24 cellular contexts compared by ENCODE assay signal in genomic region chr15:35256555-35256954, GRCh38.
DNase-seq lines count a peak whose midpoint lies in the region; ATAC-seq, FAIRE-seq and TF ChIP-seq lines count a peak whose summit lies in the region.
"Had no signal": no experiment of that assay in that cellular context is flagged by ENCODE, and none has a peak within 500 bp of the region (broad histone marks: within the 10 kb centered on the region; RNA-seq: fewer than 3 reads in every experiment).

No MANE protein-coding gene starts in this region.

- no peaks in the 10 kb centered on the region for H3K79me2 ChIP-seq in endothelial cell of umbilical vein (ENCODE audit: control insufficient read depth, insufficient read depth, low read length)
- H3K79me2 ChIP-seq: hepatocyte had no signal

- TF ChIP-seq CTCF in HEK293 (tag by site-specific recombination; IDR thresholded peaks at IDR 0.05) = no peak
- TF ChIP-seq CTCF in endothelial cell of umbilical vein (IDR thresholded peaks at IDR 0.05; ENCODE audit: extremely low read depth in 1 of 2, insufficient read depth in 1 of 2, low read depth in 1 of 2, low read length in 2 of 2) = no peak
- no peak for TF ChIP-seq CTCF in stomach (IDR thresholded peaks at IDR 0.05)

- CTCF ChIA-PET in HEK293 (lab: Yijun Ruan, JAX) = no interaction called here
- CTCF ChIA-PET in endothelial cell of umbilical vein (lab: Charles Lee) = no interaction called here

- no peak for ATAC-seq in GM18498 (IDR thresholded peaks at IDR 0.05; ENCODE audit: unreplicated experiment)
- ATAC-seq: naive thymus-derived CD8-positive, alpha-beta T cell had no signal

- POLR2A ChIA-PET in HEK293 (lab: Yijun Ruan, JAX) = no interaction called here
- POLR2A ChIA-PET in endothelial cell of umbilical vein (lab: Charles Lee) = no interaction called here

- H4K20me1 ChIP-seq in endothelial cell of umbilical vein (replicated peaks; ENCODE audit: control insufficient read depth, extremely low read depth, insufficient read depth, low read length) = no peaks in the 10 kb centered on the region

- peak; percentile 26 for DNase-seq in NCI-H510A (lab: John Stamatoyannopoulos, UW)
- DNase-seq in endothelial cell of umbilical vein (ENCODE audit: low read depth, low spot score) = no peak
- DNase-seq in neuronal stem cell (ENCODE audit: low spot score) = no peak
- DNase-seq in stomach = no peak
- no peak for DNase-seq in NCI-H1048 (lab: John Stamatoyannopoulos, UW)
- DNase-seq: activated CD4-positive, alpha-beta memory T cell treated with anti-CD3 and anti-CD28 coated beads, Interleukin-2, amount 10 ng/mL, durations not matched to agents 7 days and 5 days; activated naive CD4-positive, alpha-beta T cell treated with anti-CD3 and anti-CD28 coated beads, Interleukin-2, amount 50 U/mL, for 16 hours; activated T-cell treated with anti-CD3 and anti-CD28 coated beads, Interleukin-2, amount 50 U/mL, for 48 hours; COR-L47; erythroblast; GF-D8; islet precursor cell; naive thymus-derived CD8-positive, alpha-beta T cell; NCI-H1930; OCI-M1; SIG-M5; stimulated activated CD4-positive, alpha-beta T cell treated with anti-CD3 and anti-CD28 coated beads, Interleukin-4, amount 100 ng/mL, for 1 hour had no signal

- no peak overlapping the region for H2BK15ac ChIP-seq in neuronal stem cell (ENCODE audit: low read length)

- no peak overlapping the region for H4K91ac ChIP-seq in neuronal stem cell (ENCODE audit: low read depth, low read length, poor library complexity)

- H2BK12ac ChIP-seq in neuronal stem cell (ENCODE audit: low read length) = no peak overlapping the region

- H3K4me2 ChIP-seq in endothelial cell of umbilical vein (ENCODE audit: insufficient read depth, low read length) (no peak overlapping the region), neuronal stem cell (ENCODE audit: insufficient read depth, low read length, poor library complexity, severe bottlenecking) (no peak overlapping the region)
- H3K4me2 ChIP-seq: hepatocyte had no signal

- no peaks in the 10 kb centered on the region for H3K4me1 ChIP-seq in HEK293 (ENCODE audit: control insufficient read depth, insufficient read depth, low read length)
- no peaks in the 10 kb centered on the region for H3K4me1 ChIP-seq in endothelial cell of umbilical vein (ENCODE audit: control insufficient read depth, extremely low read depth, insufficient read depth, low read length)
- H3K4me1 ChIP-seq in neuronal stem cell (ENCODE audit: control insufficient read depth in 2 of 2, insufficient read depth in 1 of 2, low read depth in 1 of 2, low read length in 2 of 2) = peaks cover 0 to 2% of the 10 kb centered on the region in 2 donors
- H3K4me1 ChIP-seq in stomach = no peaks in the 10 kb centered on the region

- H3K4me3 ChIP-seq in HEK293 (ENCODE audit: low read depth, low read length) = no peak overlapping the region
- H3K4me3 ChIP-seq in endothelial cell of umbilical vein (replicated peaks in 1 of 3; ENCODE audit: insufficient read depth in 1 of 3, low read depth in 1 of 3, low read length in 3 of 3) = no peak overlapping the region
- H3K4me3 ChIP-seq in neuronal stem cell (ENCODE audit: low read length in 2 of 2) = no peak overlapping the region
- no peak overlapping the region for H3K4me3 ChIP-seq in stomach
- H3K4me3 ChIP-seq: hepatocyte, skin epidermis had no signal

- no peak overlapping the region for H2BK5ac ChIP-seq in neuronal stem cell (ENCODE audit: low read length)

- no CpG with 5 or more reads among the region's 2 CpGs for WGBS in neuronal stem cell (ENCODE audit: extremely low coverage in 2 of 2, insufficient read length in 2 of 2, insufficient replicate concordance in 1 of 2), 2 donors
- WGBS in stomach, 5 donors = 68 to 79% (median 73%) methylated on average over 2 of the region's 2 CpGs

- no peak overlapping the region for H3K23ac ChIP-seq in neuronal stem cell (ENCODE audit: low read depth, low read length, poor library complexity)

- TF ChIP-seq EP300 in stomach (IDR thresholded peaks at IDR 0.05) = no peak

- BruUV-seq in endothelial cell of umbilical vein (replicated peaks; lab: Mats Ljungman, UMichigan) = no TSS peak

- H3K9ac ChIP-seq in endothelial cell of umbilical vein (replicated peaks; ENCODE audit: extremely low read depth, insufficient read depth, low read length) (no peak overlapping the region), neuronal stem cell (ENCODE audit: low read depth, low read length, poor library complexity) (no peak overlapping the region)

- H2AFZ ChIP-seq in endothelial cell of umbilical vein (ENCODE audit: low read depth, low read length) (peak overlapping the region; percentile 47), neuronal stem cell (ENCODE audit: low read length) (peak overlapping the region; percentile 21)
- H2AFZ ChIP-seq: hepatocyte had no signal

- dilution Hi-C loops in endothelial cell of umbilical vein (cut with MboI; ENCODE audit: extremely low pct_ligation_motif_present, low sequenced_read_pairs) = no loop called here

- H3K27ac ChIP-seq in HEK293 (ENCODE audit: extremely low read depth, low read depth, low read length) = no peak overlapping the region
- H3K27ac ChIP-seq in endothelial cell of umbilical vein (ENCODE audit: insufficient read depth, low read depth, low read length) = no peak overlapping the region
- no peak overlapping the region for H3K27ac ChIP-seq in neuronal stem cell (replicated peaks; ENCODE audit: low read length)
- no peak overlapping the region for H3K27ac ChIP-seq in stomach
- H3K27ac ChIP-seq: hepatocyte, skin epidermis, VCaP had no signal

- no peak for TF ChIP-seq POLR2A in endothelial cell of umbilical vein (IDR thresholded peaks at IDR 0.05; ENCODE audit: low read depth, low read length)
- TF ChIP-seq POLR2A in stomach (IDR thresholded peaks at IDR 0.05) = no peak

- H2BK120ac ChIP-seq in neuronal stem cell (ENCODE audit: low read depth, low read length) = no peak overlapping the region

- H3K27me3 ChIP-seq in endothelial cell of umbilical vein (ENCODE audit: control insufficient read depth in 2 of 2, insufficient read depth in 2 of 2, low read length in 2 of 2) = no peaks in the 10 kb centered on the region
- H3K27me3 ChIP-seq in neuronal stem cell (ENCODE audit: control insufficient read depth in 3 of 3, insufficient read depth in 3 of 3, low read depth in 1 of 3, low read length in 3 of 3) = no peaks in the 10 kb centered on the region
- no peaks in the 10 kb centered on the region for H3K27me3 ChIP-seq in stomach
- H3K27me3 ChIP-seq: hepatocyte had no signal

- no peak overlapping the region for H4K8ac ChIP-seq in neuronal stem cell (ENCODE audit: low read depth, low read length)

- H3K18ac ChIP-seq in neuronal stem cell (ENCODE audit: low read length) = no peak overlapping the region

- no peaks in the 10 kb centered on the region for H3K79me1 ChIP-seq in neuronal stem cell (ENCODE audit: low read depth, low read length)

- H2AK5ac ChIP-seq in neuronal stem cell (ENCODE audit: low read depth, low read length) = no peak overlapping the region

- H3K14ac ChIP-seq in neuronal stem cell (ENCODE audit: low read length) = no peak overlapping the region

- no peaks in the 10 kb centered on the region for H3K36me3 ChIP-seq in HEK293 (ENCODE audit: control insufficient read depth in 2 of 2, insufficient read depth in 1 of 2, low read length in 2 of 2)
- no peaks in the 10 kb centered on the region for H3K36me3 ChIP-seq in endothelial cell of umbilical vein (ENCODE audit: control insufficient read depth in 2 of 2, extremely low read depth in 1 of 2, insufficient read depth in 2 of 2, low read length in 2 of 2)
- no peaks in the 10 kb centered on the region for H3K36me3 ChIP-seq in neuronal stem cell (replicated peaks in 1 of 2; ENCODE audit: control insufficient read depth in 2 of 2, insufficient read depth in 2 of 2, low read length in 2 of 2)
- H3K36me3 ChIP-seq in stomach = no peaks in the 10 kb centered on the region

- intact Hi-C loops in endothelial cell of umbilical vein (cut with micrococcal nuclease) (no loop called here), stomach (cut with DNase I; ENCODE audit: low total_unique reads) (no loop called here)

- H3K4ac ChIP-seq in neuronal stem cell (ENCODE audit: low read length) = no peak overlapping the region

- no peak for FAIRE-seq in endothelial cell of umbilical vein (lab: Jason Lieb, UNC)
- FAIRE-seq: GM12891, urothelium cell line had no signal

- H3K9me3 ChIP-seq in HEK293 (ENCODE audit: control insufficient read depth, insufficient read depth, low read depth, low read length) (no peaks in the 10 kb centered on the region), endothelial cell of umbilical vein (replicated peaks; ENCODE audit: control insufficient read depth, insufficient read depth, low read length) (no peaks in the 10 kb centered on the region), neuronal stem cell (replicated peaks in 1 of 2; ENCODE audit: control insufficient read depth in 2 of 2, insufficient read depth in 1 of 2, low read depth in 1 of 2, low read length in 2 of 2) (no peaks in the 10 kb centered on the region), stomach (no peaks in the 10 kb centered on the region)

- no peaks in the 10 kb centered on the region for H3K9me1 ChIP-seq in endothelial cell of umbilical vein (replicated peaks; ENCODE audit: control insufficient read depth, extremely low read depth, insufficient read depth, low read length)

TF ChIP-seq in HEK293, 187 proteins besides CTCF, POLR2A, EP300 and RAD21 (continues in another document):
- TF ChIP-seq ZNF692 (tag by site-specific recombination; IDR thresholded peaks at IDR 0.05) = peak; percentile 66

TF ChIP-seq in endothelial cell of umbilical vein, 7 proteins besides CTCF, POLR2A, EP300 and RAD21:
- no peak for TF ChIP-seq EZH2 (IDR thresholded peaks at IDR 0.05; ENCODE audit: borderline replicate concordance, low read depth, low read length, severe bottlenecking)
- TF ChIP-seq, protein P1, sequence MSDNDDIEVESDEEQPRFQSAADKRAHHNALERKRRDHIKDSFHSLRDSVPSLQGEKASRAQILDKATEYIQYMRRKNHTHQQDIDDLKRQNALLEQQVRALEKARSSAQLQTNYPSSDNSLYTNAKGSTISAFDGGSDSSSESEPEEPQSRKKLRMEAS (IDR thresholded peaks at IDR 0.05; ENCODE audit: insufficient read depth, insufficient read length) = no peak
- no peak for TF ChIP-seq FOS (IDR thresholded peaks at IDR 0.05; ENCODE audit: borderline replicate concordance, insufficient read depth, low read length)
- no peak for TF ChIP-seq POLR2AphosphoS5 (IDR thresholded peaks at IDR 0.05; ENCODE audit: insufficient read depth, low read depth, low read length)
- TF ChIP-seq MYC (IDR thresholded peaks at IDR 0.05; ENCODE audit: low read depth, low read length) = no peak
- no peak for TF ChIP-seq JUN (IDR thresholded peaks at IDR 0.05; ENCODE audit: borderline replicate concordance, insufficient read depth, insufficient read length, low read depth)
- no peak for TF ChIP-seq GATA2 (IDR thresholded peaks at IDR 0.05; ENCODE audit: insufficient read depth, insufficient read length, low read depth, low read length)
TF ChIP-seq in endothelial cell of umbilical vein: peak in this region for 0.
